Comparison of ENCODE assay signal across 11 cellular contexts in genomic region chr12:96233168-96233567, GRCh38. TPM values are rescaled to one million over a fixed set of nuclear protein-coding genes. Genes with fewer than 3 reads are reported as not detected.
A peak's percentile ranks its signal among the peaks of the same experiment; 100 is the strongest.
DNase-seq lines count a peak whose midpoint lies in the region; ATAC-seq and TF ChIP-seq lines count a peak whose summit lies in the region.
"Had no signal": no experiment of that assay in that cellular context is flagged by ENCODE, and none has a peak within 500 bp of the region (broad histone marks: within the 10 kb centered on the region; RNA-seq: fewer than 3 reads in every experiment).

No MANE protein-coding gene starts in this region.

- H3K9me2 ChIP-seq in Karpas-422 (replicated peaks; ENCODE audit: insufficient read depth, low read length), result no peaks in the 10 kb centered on the region

- no peak overlapping the region for H3K9ac ChIP-seq in subcutaneous abdominal adipose tissue (ENCODE audit: low read length in 5 of 5)
- H3K9ac ChIP-seq in Karpas-422 (ENCODE audit: low read length), result no peak overlapping the region

- peak overlapping the region; percentile 98 for H3K27ac ChIP-seq in RWPE1
- H3K27ac ChIP-seq in dorsolateral prefrontal cortex, result peak overlapping the region in 58 of 59 donors; percentile 11 to 97 (median 88)
- H3K27ac ChIP-seq in subcutaneous abdominal adipose tissue (ENCODE audit: low read depth, low read length), result peak overlapping the region; percentile 77
- no peak overlapping the region for H3K27ac ChIP-seq in Karpas-422 (ENCODE audit: low read length)
- H3K27ac ChIP-seq: HL-60 had no signal

- TF ChIP-seq CTCF in RWPE1 (conservative IDR thresholded peaks at IDR 0.05; ENCODE audit: low read depth), result no peak
- TF ChIP-seq CTCF in dorsolateral prefrontal cortex (IDR thresholded peaks at IDR 0.05 in 54 of 56, conservative IDR thresholded peaks at IDR 0.05 in 2 of 56; ENCODE audit: low read depth in 1 of 56, partially characterized antibody in 56 of 56), result no peak

- H3K9me3 ChIP-seq in subcutaneous abdominal adipose tissue (ENCODE audit: control insufficient read depth in 5 of 5, low read length in 5 of 5), result no peaks in the 10 kb centered on the region
- H3K9me3 ChIP-seq in Karpas-422 (ENCODE audit: low read length), result no peaks in the 10 kb centered on the region

- no peak overlapping the region for H2AFZ ChIP-seq in Karpas-422 (ENCODE audit: low read length)

- intact Hi-C loops in dorsolateral prefrontal cortex (cut with DNase I), result no loop called here

- peaks cover 13 to 54% (median 44%) of the 10 kb centered on the region in 5 donors for H3K4me1 ChIP-seq in subcutaneous abdominal adipose tissue (ENCODE audit: control insufficient read depth in 5 of 5, insufficient read depth in 5 of 5, low read length in 5 of 5)
- no peaks in the 10 kb centered on the region for H3K4me1 ChIP-seq in Karpas-422 (ENCODE audit: low read length)

- DNase-seq in RWPE1 (ENCODE audit: low spot score) (no peak), dorsolateral prefrontal cortex (peak in 1 of 10 donors; percentile 52), mesenteric fat pad (ENCODE audit: low spot score) (peak; percentile 72), activated gamma-delta T cell (lab: John Stamatoyannopoulos, UW) (no peak), SKM-1 (lab: John Stamatoyannopoulos, UW; ENCODE audit: unreplicated experiment) (no peak), Karpas-422 (no peak)
- DNase-seq: activated CD4-positive, CD25-positive, alpha-beta regulatory T cell treated with anti-CD3 and anti-CD28 coated beads, Interleukin-2, amount 50 U/mL, for 72 hours; stimulated activated CD4-positive, alpha-beta T cell treated with anti-CD3 and anti-CD28 coated beads, Interleukin-2, amount 100 ng/mL, for 48 hours had no signal

- POLR2A ChIA-PET in RWPE1 (lab: Yijun Ruan, JAX; ENCODE audit: low non-redundant PET), result no interaction called here

- H4K20me1 ChIP-seq in Karpas-422 (ENCODE audit: insufficient read depth, low read depth, low read length), result 0 out of 2 replicates have a peak, but pooled peaks cover 4% of the 10 kb centered on the region

- H3K4me3 ChIP-seq in dorsolateral prefrontal cortex, result no peak overlapping the region
- H3K4me3 ChIP-seq in subcutaneous abdominal adipose tissue (ENCODE audit: low read depth in 1 of 5, low read length in 5 of 5), result no peak overlapping the region
- no peak overlapping the region for H3K4me3 ChIP-seq in Karpas-422 (ENCODE audit: low read length)

- no peak for ATAC-seq in GM19395 (IDR thresholded peaks at IDR 0.05; ENCODE audit: unreplicated experiment)

- H3K36me3 ChIP-seq in subcutaneous abdominal adipose tissue (ENCODE audit: control insufficient read depth in 5 of 5, insufficient read depth in 5 of 5, low read length in 5 of 5) (peaks cover 0 to 8% (median 3%) of the 10 kb centered on the region in 5 donors), Karpas-422 (ENCODE audit: insufficient read depth, low read length) (no peaks in the 10 kb centered on the region)

- H3K79me2 ChIP-seq in Karpas-422 (ENCODE audit: low read length), result no peaks in the 10 kb centered on the region

- no peaks in the 10 kb centered on the region for H3K27me3 ChIP-seq in dorsolateral prefrontal cortex
- H3K27me3 ChIP-seq in subcutaneous abdominal adipose tissue (ENCODE audit: control insufficient read depth in 5 of 5, insufficient read depth in 4 of 5, low read length in 5 of 5), result peaks cover 0 to 8% (median 0%) of the 10 kb centered on the region in 5 donors
- no peaks in the 10 kb centered on the region for H3K27me3 ChIP-seq in Karpas-422 (ENCODE audit: low read length)

- no peak overlapping the region for H3K4me2 ChIP-seq in Karpas-422 (ENCODE audit: low read depth, low read length, poor library complexity, severe bottlenecking)

- CTCF ChIA-PET in RWPE1 (lab: Yijun Ruan, JAX), result no interaction called here

RNA-seq across cellular contexts. Expression of gene ELK3, which starts 39.0 kb away (rescaled TPM):
- 10 to 100 TPM in 6 of 120 experiments, 1 to 10 TPM in 114; 1.8 to 15.7 (median 5.8) TPM for total RNA-seq in dorsolateral prefrontal cortex
- total RNA-seq in mesenteric fat pad, result 47.6 TPM
- total RNA-seq in Karpas-422 (2014; rRNA removed; shearing (Covaris generic); ENCODE audit: low replicate concordance), result 1.2 and 1.8 TPM in 2 replicates
